9 cellular contexts compared by ENCODE assay signal in genomic region chr17:7440823-7441174, GRCh38. TPM values are rescaled to one million over a fixed set of nuclear protein-coding genes. Genes with fewer than 3 reads are reported as not detected.
DNase-seq lines count a peak whose midpoint lies in the region; ATAC-seq and TF ChIP-seq lines count a peak whose summit lies in the region.
"Had no signal": no experiment of that assay in that cellular context is flagged by ENCODE, and none has a peak within 500 bp of the region (broad histone marks: within the 10 kb centered on the region; RNA-seq: fewer than 3 reads in every experiment).

No MANE protein-coding gene starts in this region.

- ATAC-seq in GM21786 (IDR thresholded peaks at IDR 0.05; ENCODE audit: unreplicated experiment): no peak

- H3F3A ChIP-seq in smooth muscle cell (ENCODE audit: low read depth): peaks cover 16% of the 10 kb centered on the region

- H3K4me3 ChIP-seq in fibroblast of the aortic adventitia (ENCODE audit: low read depth, low read length) (no peak overlapping the region), smooth muscle cell (peak overlapping the region; percentile 61)

- peak; percentile 58 for DNase-seq in NCI-H1105 treated with DMSO at 0.1 percent for 48 hours (lab: John Stamatoyannopoulos, UW)
- no peak for DNase-seq in NCI-H1105 (lab: John Stamatoyannopoulos, UW)
- peak; percentile 49 for DNase-seq in SK-N-DZ (ENCODE audit: low spot score)
- DNase-seq in fibroblast of the aortic adventitia (ENCODE audit: low read depth): peak; percentile 22
- DNase-seq in smooth muscle cell (lab: John Stamatoyannopoulos, UW; ENCODE audit: unreplicated experiment): no peak
- no peak for DNase-seq in stimulated activated CD4-positive, alpha-beta T cell treated with anti-CD3 and anti-CD28 coated beads, Interleukin-12 subunit alpha, Interleukin-12 subunit beta, amount 100 ng/mL, for 4 hours
- no peak for DNase-seq in 8988T

- no peak overlapping the region for H2AFZ ChIP-seq in smooth muscle cell (ENCODE audit: low read depth)

- H3K36me3 ChIP-seq in smooth muscle cell (ENCODE audit: low read depth): no peaks in the 10 kb centered on the region

- no peak overlapping the region for H3K27ac ChIP-seq in smooth muscle cell (ENCODE audit: low read depth)

- peaks cover 24% of the 10 kb centered on the region for H3K4me1 ChIP-seq in smooth muscle cell (ENCODE audit: low read depth)

- 2% methylated on average over 12 of the region's 12 CpGs for WGBS in smooth muscle cell (ENCODE audit: low lambda C conversion rate)

- H3K27me3 ChIP-seq in smooth muscle cell (ENCODE audit: low read depth): no peaks in the 10 kb centered on the region

- no peaks in the 10 kb centered on the region for H3K9me3 ChIP-seq in smooth muscle cell (replicated peaks; ENCODE audit: low read depth)

- peak overlapping the region; percentile 88 for H3K4me2 ChIP-seq in smooth muscle cell

- peak overlapping the region; percentile 42 for H3K9ac ChIP-seq in smooth muscle cell (ENCODE audit: low read depth)

- H4K20me1 ChIP-seq in smooth muscle cell (ENCODE audit: low read depth): peaks cover 12% of the 10 kb centered on the region

- TF ChIP-seq CTCF in fibroblast of the aortic adventitia (IDR thresholded peaks at IDR 0.05; ENCODE audit: insufficient read depth, low read length) (peak; percentile 23), smooth muscle cell (IDR thresholded peaks at IDR 0.05; ENCODE audit: borderline replicate concordance, insufficient read depth, poor library complexity, severe bottlenecking) (no peak)

- no peaks in the 10 kb centered on the region for H3K79me2 ChIP-seq in smooth muscle cell (ENCODE audit: low read depth)

RNA-seq across cellular contexts. Expression of gene FGF11, which starts 1.5 kb away (rescaled TPM):
- 9.2 and 10.7 TPM in 2 replicates for polyA plus RNA-seq in SK-N-DZ (2014; cell fraction: cytosol; rRNA removed)
- 5.3 and 9.8 TPM in 2 replicates for polyA plus RNA-seq in SK-N-DZ (2014; cell fraction: nucleus; rRNA removed)
- total RNA-seq in fibroblast of the aortic adventitia (ENCODE audit: low replicate concordance) (0.36 and 1.7 TPM in 2 replicates), smooth muscle cell (21.3 and 28.5 TPM in 2 replicates)
- polyA plus RNA-seq in smooth muscle cell: 13.9 and 30.9 TPM in 2 replicates

RNA-seq across cellular contexts. Expression of gene CHRNB1, which starts 4.1 kb away (rescaled TPM):
- 11.4 and 13.7 TPM in 2 replicates for polyA plus RNA-seq in SK-N-DZ (2014; cell fraction: cytosol; rRNA removed)
- 1.5 and 3.1 TPM in 2 replicates for polyA plus RNA-seq in SK-N-DZ (2014; cell fraction: nucleus; rRNA removed)
- total RNA-seq in fibroblast of the aortic adventitia (ENCODE audit: low replicate concordance) (4.7 and 6.1 TPM in 2 replicates), smooth muscle cell (8.9 and 12.2 TPM in 2 replicates)
- polyA plus RNA-seq in smooth muscle cell: 19.0 and 22.5 TPM in 2 replicates

RNA-seq across cellular contexts. Expression of gene TMEM102, which starts 5.6 kb away (rescaled TPM):
- polyA plus RNA-seq in SK-N-DZ (2014; cell fraction: cytosol; rRNA removed): 1.0 and 1.4 TPM in 2 replicates
- 0.38 and 1.3 TPM in 2 replicates for polyA plus RNA-seq in SK-N-DZ (2014; cell fraction: nucleus; rRNA removed)
- total RNA-seq in fibroblast of the aortic adventitia (ENCODE audit: low replicate concordance): 1.6 and 2.2 TPM in 2 replicates
- 7.3 and 10.0 TPM in 2 replicates for total RNA-seq in smooth muscle cell
- polyA plus RNA-seq in smooth muscle cell: 10.5 and 11.9 TPM in 2 replicates

RNA-seq across cellular contexts. Expression of gene SPEM3, which starts 12.1 kb away (rescaled TPM):
- not detected in 2 replicates for polyA plus RNA-seq in SK-N-DZ (2014; cell fraction: cytosol; rRNA removed)
- polyA plus RNA-seq in SK-N-DZ (2014; cell fraction: nucleus; rRNA removed): not detected in 2 replicates
- total RNA-seq in fibroblast of the aortic adventitia (ENCODE audit: low replicate concordance) (0.25 TPM in 1 of 2 replicates, not detected in the other), smooth muscle cell (not detected in 2 replicates)
- polyA plus RNA-seq in smooth muscle cell: 0.14 TPM in 1 of 2 replicates, not detected in the other
- polyA plus RNA-seq: BJ had no signal

RNA-seq across cellular contexts. Expression of gene SPEM2, which starts 15.4 kb away (rescaled TPM):
- not detected in 2 replicates for polyA plus RNA-seq in SK-N-DZ (2014; cell fraction: cytosol; rRNA removed)
- 0.21 and 1.3 TPM in 2 replicates for polyA plus RNA-seq in SK-N-DZ (2014; cell fraction: nucleus; rRNA removed)
- total RNA-seq in fibroblast of the aortic adventitia (ENCODE audit: low replicate concordance) (not detected in 2 replicates), smooth muscle cell (0.22 TPM in 1 of 2 replicates, not detected in the other)
- 0.56 and 1.0 TPM in 2 replicates for polyA plus RNA-seq in smooth muscle cell
- polyA plus RNA-seq: BJ had no signal

Comparison
In these comparisons a context has a peak if more than half of its experiments do, and no peak if none do; other contexts are left out.
1. DNase-seq: peak in NCI-H1105 treated with DMSO at 0.1 percent for 48 hours (single experiment), SK-N-DZ (single experiment) and fibroblast of the aortic adventitia (single experiment); none in NCI-H1105 (single experiment), smooth muscle cell (single experiment), stimulated activated CD4-positive, alpha-beta T cell treated with anti-CD3 and anti-CD28 coated beads, Interleukin-12 subunit alpha, Interleukin-12 subunit beta, amount 100 ng/mL, for 4 hours (single experiment) and 8988T (single experiment).